8 cellular contexts compared by ENCODE assay signal in genomic region chr21:39182016-39182415, GRCh38. TPM values are rescaled to one million over a fixed set of nuclear protein-coding genes. Genes with fewer than 3 reads are reported as not detected.
A peak's percentile ranks its signal among the peaks of the same experiment; 100 is the strongest.
DNase-seq lines count a peak whose midpoint lies in the region; ATAC-seq and TF ChIP-seq lines count a peak whose summit lies in the region.

No MANE protein-coding gene starts in this region.

- intact Hi-C loops in activated T-helper 1 cell treated with anti-CD3 and anti-CD28 coated beads, Interleukin-12 subunit alpha, Interleukin-12 subunit beta, Interleukin-2, Interleukin-4 antibody, amounts not matched to agents 30 ng/mL and 10 ng/mL and 1 ng/mL, durations not matched to agents 14 hours and 24 hours and 36 hours (cut with micrococcal nuclease) = loop anchor here (2.0 to 10.0 kb wide), 3 partner anchors 197 to 1815 kb away; partner anchors contain the start of gene DYRK1A

- no peaks in the 10 kb centered on the region for H3K27me3 Mint-ChIP-seq in activated T-cell treated with anti-CD3 and anti-CD28 coated beads, Interleukin-2, amount 50 U/mL, for 24 hours
- H3K27me3 Mint-ChIP-seq in activated T-helper 1 cell treated with anti-CD3 and anti-CD28 coated beads, Interleukin-12 subunit alpha, Interleukin-12 subunit beta, Interleukin-2, Interleukin-4 antibody, amounts not matched to agents 30 ng/mL and 10 ng/mL and 1 ng/mL, durations not matched to agents 14 hours and 24 hours and 36 hours (ENCODE audit: insufficient read depth) = no peaks in the 10 kb centered on the region
- peaks cover 12 to 17% (median 15%) of the 10 kb centered on the region in 3 donors for H3K27me3 Mint-ChIP-seq in immature natural killer cell (ENCODE audit: low read depth in 3 of 3)

- no peak for ATAC-seq in thoracic aorta (ENCODE audit: insufficient number of reproducible peaks, low FRiP score, low read depth)
- ATAC-seq in HG02610 (IDR thresholded peaks at IDR 0.05; ENCODE audit: unreplicated experiment) = no peak

- H3K27ac Mint-ChIP-seq in activated T-cell treated with anti-CD3 and anti-CD28 coated beads, Interleukin-2, amount 50 U/mL, for 24 hours = peak overlapping the region; percentile 97
- peak overlapping the region; percentile 96 for H3K27ac Mint-ChIP-seq in activated T-helper 1 cell treated with anti-CD3 and anti-CD28 coated beads, Interleukin-12 subunit alpha, Interleukin-12 subunit beta, Interleukin-2, Interleukin-4 antibody, amounts not matched to agents 30 ng/mL and 10 ng/mL and 1 ng/mL, durations not matched to agents 14 hours and 24 hours and 36 hours
- H3K27ac Mint-ChIP-seq in immature natural killer cell = peak overlapping the region; percentile 80 to 93 (median 90)

- no peaks in the 10 kb centered on the region for H3K9me3 ChIP-seq in thoracic aorta

- no peaks in the 10 kb centered on the region for H3K27me3 ChIP-seq in thoracic aorta (replicated peaks; ENCODE audit: insufficient read depth)

- H3K4me3 ChIP-seq in thoracic aorta = peak overlapping the region; percentile 85

- H3K9me3 Mint-ChIP-seq in activated T-cell treated with anti-CD3 and anti-CD28 coated beads, Interleukin-2, amount 50 U/mL, for 24 hours = no peaks in the 10 kb centered on the region
- H3K9me3 Mint-ChIP-seq in activated T-helper 1 cell treated with anti-CD3 and anti-CD28 coated beads, Interleukin-12 subunit alpha, Interleukin-12 subunit beta, Interleukin-2, Interleukin-4 antibody, amounts not matched to agents 30 ng/mL and 10 ng/mL and 1 ng/mL, durations not matched to agents 14 hours and 24 hours and 36 hours = no peaks in the 10 kb centered on the region
- H3K9me3 Mint-ChIP-seq in immature natural killer cell = no peaks in the 10 kb centered on the region

- H3K36me3 ChIP-seq in thoracic aorta = no peaks in the 10 kb centered on the region

- H3K4me1 ChIP-seq in thoracic aorta (ENCODE audit: control insufficient read depth in 1 of 2, low read depth in 2 of 2) = peaks cover 7 to 26% of the 10 kb centered on the region in 2 donors

- peaks cover 56% of the 10 kb centered on the region for H3K4me1 Mint-ChIP-seq in activated T-cell treated with anti-CD3 and anti-CD28 coated beads, Interleukin-2, amount 50 U/mL, for 24 hours (ENCODE audit: low read depth)
- peaks cover 53% of the 10 kb centered on the region for H3K4me1 Mint-ChIP-seq in activated T-helper 1 cell treated with anti-CD3 and anti-CD28 coated beads, Interleukin-12 subunit alpha, Interleukin-12 subunit beta, Interleukin-2, Interleukin-4 antibody, amounts not matched to agents 30 ng/mL and 10 ng/mL and 1 ng/mL, durations not matched to agents 14 hours and 24 hours and 36 hours (ENCODE audit: low read depth)
- H3K4me1 Mint-ChIP-seq in immature natural killer cell = peaks cover 29 to 44% of the 10 kb centered on the region in 2 donors

- DNase-seq in activated T-cell treated with anti-CD3 and anti-CD28 coated beads, Interleukin-2, amount 50 U/mL, for 24 hours = no peak
- no peak for DNase-seq in activated T-cell treated with anti-CD3 and anti-CD28 coated beads for 4 hours
- no peak for DNase-seq in activated T-helper 1 cell treated with anti-CD3 and anti-CD28 coated beads, Interleukin-12 subunit alpha, Interleukin-12 subunit beta, Interleukin-2, Interleukin-4 antibody, amounts not matched to agents 30 ng/mL and 10 ng/mL and 1 ng/mL, durations not matched to agents 14 hours and 24 hours and 36 hours (ENCODE audit: low spot score)
- no peak for DNase-seq in immature natural killer cell
- DNase-seq in thoracic aorta (ENCODE audit: low spot score) = no peak
- no peak for DNase-seq in activated gamma-delta T cell treated with Interleukin-2 at 50 U/mL for 16 hours
- no peak for DNase-seq in NCI-H1105 treated with DMSO at 0.1 percent for 48 hours (lab: John Stamatoyannopoulos, UW)

- peak overlapping the region; percentile 98 for H3K4me3 Mint-ChIP-seq in activated T-cell treated with anti-CD3 and anti-CD28 coated beads, Interleukin-2, amount 50 U/mL, for 24 hours
- peak overlapping the region; percentile 98 for H3K4me3 Mint-ChIP-seq in activated T-helper 1 cell treated with anti-CD3 and anti-CD28 coated beads, Interleukin-12 subunit alpha, Interleukin-12 subunit beta, Interleukin-2, Interleukin-4 antibody, amounts not matched to agents 30 ng/mL and 10 ng/mL and 1 ng/mL, durations not matched to agents 14 hours and 24 hours and 36 hours
- peak overlapping the region; percentile 98 to 99 (median 98) for H3K4me3 Mint-ChIP-seq in immature natural killer cell

- H3K27ac ChIP-seq in thoracic aorta = no peak overlapping the region

- peaks cover 58% of the 10 kb centered on the region for H3K36me3 Mint-ChIP-seq in activated T-cell treated with anti-CD3 and anti-CD28 coated beads, Interleukin-2, amount 50 U/mL, for 24 hours (ENCODE audit: low read depth)
- H3K36me3 Mint-ChIP-seq in activated T-helper 1 cell treated with anti-CD3 and anti-CD28 coated beads, Interleukin-12 subunit alpha, Interleukin-12 subunit beta, Interleukin-2, Interleukin-4 antibody, amounts not matched to agents 30 ng/mL and 10 ng/mL and 1 ng/mL, durations not matched to agents 14 hours and 24 hours and 36 hours (ENCODE audit: low read depth) = peaks cover 20% of the 10 kb centered on the region
- H3K36me3 Mint-ChIP-seq in immature natural killer cell = peaks cover 5 to 14% (median 5%) of the 10 kb centered on the region in 3 donors

- TF ChIP-seq CTCF in thoracic aorta (IDR thresholded peaks at IDR 0.05) = no peak

RNA-seq across cellular contexts. Expression of gene PSMG1, which starts 1.2 kb away (rescaled TPM):
- 102 and 103 TPM in 2 replicates for total RNA-seq in activated T-helper 1 cell treated with anti-CD3 and anti-CD28 coated beads, Interleukin-12 subunit alpha, Interleukin-12 subunit beta, Interleukin-2, Interleukin-4 antibody, amounts not matched to agents 30 ng/mL and 10 ng/mL and 1 ng/mL, durations not matched to agents 14 hours and 24 hours and 36 hours
- 10 to 100 TPM; 29.5 to 39.6 (median 33.3) TPM for polyA plus RNA-seq in immature natural killer cell
- total RNA-seq in thoracic aorta = 10 to 100 TPM; 14.8 to 17.6 TPM
